In genomic region chr1:10209590-10209904, GRCh38 we compare ENCODE assay signal across 8 cellular contexts. TPM values are rescaled to one million over a fixed set of nuclear protein-coding genes. Genes with fewer than 3 reads are reported as not detected.
DNase-seq lines count a peak whose midpoint lies in the region; ATAC-seq and TF ChIP-seq lines count a peak whose summit lies in the region.

No MANE protein-coding gene starts in this region.

- H2BK15ac ChIP-seq in mesenchymal stem cell (ENCODE audit: low read depth, poor library complexity, severe bottlenecking): no peak overlapping the region

- H2BK120ac ChIP-seq in mesenchymal stem cell (ENCODE audit: low read depth, low read length): no peak overlapping the region

- TF ChIP-seq CTCF in brain microvascular endothelial cell (IDR thresholded peaks at IDR 0.05; ENCODE audit: low read depth, low read length, missing control alignments) (no peak), upper lobe of right lung (IDR thresholded peaks at IDR 0.05) (no peak), mucosa of descending colon (IDR thresholded peaks at IDR 0.05) (no peak)

- H3K9me3 ChIP-seq in mesenchymal stem cell (ENCODE audit: control insufficient read depth, low read length) (no peaks in the 10 kb centered on the region), upper lobe of right lung (no peaks in the 10 kb centered on the region), mucosa of descending colon (no peaks in the 10 kb centered on the region)

- H2BK12ac ChIP-seq in mesenchymal stem cell (ENCODE audit: low read length in 2 of 2): no peak overlapping the region

- CTCF ChIA-PET in activated naive CD4-positive, alpha-beta T cell treated with anti-CD3 and anti-CD28 coated beads, Interleukin-2, amount 10 ng/mL, durations not matched to agents 7 days and 5 days (lab: Charles Lee): interaction anchor here (0.6 to 3.3 kb wide), 24 partner anchors 8 to 280 kb away, joined by 3 to 19 read pairs (median 4); partner anchors contain the start of gene CENPS

- H3K9me3 Mint-ChIP-seq in activated naive CD4-positive, alpha-beta T cell treated with anti-CD3 and anti-CD28 coated beads, Interleukin-2, amount 10 ng/mL, durations not matched to agents 7 days and 5 days: no peaks in the 10 kb centered on the region

- H3K9ac ChIP-seq in mesenchymal stem cell (ENCODE audit: low read length): peak overlapping the region; percentile 96

- H3K27me3 Mint-ChIP-seq in activated naive CD4-positive, alpha-beta T cell treated with anti-CD3 and anti-CD28 coated beads, Interleukin-2, amount 10 ng/mL, durations not matched to agents 7 days and 5 days: peaks cover 42% of the 10 kb centered on the region

- ATAC-seq in upper lobe of right lung (no peak), HG03139 (IDR thresholded peaks at IDR 0.05; ENCODE audit: unreplicated experiment) (no peak), GM18502 (IDR thresholded peaks at IDR 0.05; ENCODE audit: poor library complexity, unreplicated experiment) (no peak), mucosa of descending colon (no peak)

- peak overlapping the region; percentile 78 for H3K4me3 Mint-ChIP-seq in activated naive CD4-positive, alpha-beta T cell treated with anti-CD3 and anti-CD28 coated beads, Interleukin-2, amount 10 ng/mL, durations not matched to agents 7 days and 5 days

- no peak overlapping the region for H3K14ac ChIP-seq in mesenchymal stem cell (ENCODE audit: low read length in 2 of 2)

- H3K27me3 ChIP-seq in brain microvascular endothelial cell (replicated peaks) (no peaks in the 10 kb centered on the region), mesenchymal stem cell (ENCODE audit: control insufficient read depth in 1 of 2, insufficient read depth in 1 of 2, low read length in 2 of 2) (no peaks in the 10 kb centered on the region), upper lobe of right lung (no peaks in the 10 kb centered on the region)

- no peak overlapping the region for H2BK5ac ChIP-seq in mesenchymal stem cell (ENCODE audit: low read depth, low read length, poor library complexity, severe bottlenecking)

- H3K79me1 ChIP-seq in mesenchymal stem cell (replicated peaks; ENCODE audit: low read length, poor library complexity, severe bottlenecking): no peaks in the 10 kb centered on the region

- H3K4me1 ChIP-seq in mesenchymal stem cell (ENCODE audit: control insufficient read depth, insufficient read depth, low read depth, low read length) (peaks cover 2% of the 10 kb centered on the region), upper lobe of right lung (peaks cover 23% of the 10 kb centered on the region), mucosa of descending colon (ENCODE audit: low read depth) (peaks cover 10% of the 10 kb centered on the region)

- H3K4me3 ChIP-seq in brain microvascular endothelial cell (ENCODE audit: low read depth, low read length): peak overlapping the region; percentile 97
- peak overlapping the region; percentile 58 to 81 for H3K4me3 ChIP-seq in mesenchymal stem cell (ENCODE audit: insufficient read depth in 1 of 2, low read depth in 1 of 2, low read length in 2 of 2)
- peak overlapping the region; percentile 90 for H3K4me3 ChIP-seq in upper lobe of right lung
- H3K4me3 ChIP-seq in mucosa of descending colon: no peak overlapping the region

- no peaks in the 10 kb centered on the region for H3K36me3 Mint-ChIP-seq in activated naive CD4-positive, alpha-beta T cell treated with anti-CD3 and anti-CD28 coated beads, Interleukin-2, amount 10 ng/mL, durations not matched to agents 7 days and 5 days

- no peak for DNase-seq in activated naive CD4-positive, alpha-beta T cell treated with anti-CD3 and anti-CD28 coated beads, Interleukin-2, amount 10 ng/mL, durations not matched to agents 7 days and 5 days
- DNase-seq in activated naive CD4-positive, alpha-beta T cell (lab: John Stamatoyannopoulos, UW): no peak
- DNase-seq in brain microvascular endothelial cell (no peak), mesenchymal stem cell (no peak), upper lobe of right lung (no peak), mucosa of descending colon (no peak)

- H4K91ac ChIP-seq in mesenchymal stem cell (ENCODE audit: low read length): no peak overlapping the region

- H2AFZ ChIP-seq in mesenchymal stem cell (ENCODE audit: low read depth, low read length): peak overlapping the region; percentile 11

- H3K27ac ChIP-seq in brain microvascular endothelial cell (peak overlapping the region; percentile 97), mesenchymal stem cell (ENCODE audit: low read length, poor library complexity, severe bottlenecking) (peak overlapping the region; percentile 93), upper lobe of right lung (peak overlapping the region; percentile 98)

- H3K4me2 ChIP-seq in mesenchymal stem cell (ENCODE audit: low read length, poor library complexity, severe bottlenecking): peak overlapping the region; percentile 75

- H3K4me1 Mint-ChIP-seq in activated naive CD4-positive, alpha-beta T cell treated with anti-CD3 and anti-CD28 coated beads, Interleukin-2, amount 10 ng/mL, durations not matched to agents 7 days and 5 days: peaks cover 26% of the 10 kb centered on the region

- peak overlapping the region; percentile 28 to 98 for H3K18ac ChIP-seq in mesenchymal stem cell (ENCODE audit: low read depth in 1 of 2, low read length in 2 of 2)

- in situ Hi-C loops in brain microvascular endothelial cell (cut with HindIII; ENCODE audit: low pct_ligation_motif_present, low sequenced_read_pairs): no loop called here

- no peak overlapping the region for H4K8ac ChIP-seq in mesenchymal stem cell (ENCODE audit: low read length)

- H3K4ac ChIP-seq in mesenchymal stem cell (ENCODE audit: low read depth in 1 of 2, low read length in 2 of 2): no peak overlapping the region

- no peak overlapping the region for H3K23ac ChIP-seq in mesenchymal stem cell (ENCODE audit: low read length in 2 of 2)

- WGBS in mesenchymal stem cell: 0% methylated on average over 5 of the region's 8 CpGs

- no peak overlapping the region for H3K27ac Mint-ChIP-seq in activated naive CD4-positive, alpha-beta T cell treated with anti-CD3 and anti-CD28 coated beads, Interleukin-2, amount 10 ng/mL, durations not matched to agents 7 days and 5 days

- H2AK5ac ChIP-seq in mesenchymal stem cell (ENCODE audit: low read length, severe bottlenecking): no peak overlapping the region

- intact Hi-C loops in upper lobe of right lung (cut with DNase I): no loop called here
- intact Hi-C loops in mucosa of descending colon (cut with DNase I, micrococcal nuclease): no loop called here

- H3K36me3 ChIP-seq in brain microvascular endothelial cell (replicated peaks) (no peaks in the 10 kb centered on the region), mesenchymal stem cell (ENCODE audit: control insufficient read depth in 1 of 2, insufficient read depth in 2 of 2, low read depth in 1 of 2, low read length in 2 of 2) (no peaks in the 10 kb centered on the region), upper lobe of right lung (no peaks in the 10 kb centered on the region), mucosa of descending colon (ENCODE audit: low read depth) (no peaks in the 10 kb centered on the region)

RNA-seq across cellular contexts. Expression of gene KIF1B, which starts 0.8 kb away (rescaled TPM):
- polyA plus RNA-seq in mesenchymal stem cell (2013, experiment 1 of 2): 18.2 TPM
- polyA plus RNA-seq in mesenchymal stem cell (2013, experiment 2 of 2): 17.6 TPM
- total RNA-seq in upper lobe of right lung (35.5 TPM), mucosa of descending colon (10 to 100 TPM; 35.6 to 62.2 (median 48.0) TPM)
